15 cellular contexts compared by ENCODE assay signal in the genomic region with DNA sequence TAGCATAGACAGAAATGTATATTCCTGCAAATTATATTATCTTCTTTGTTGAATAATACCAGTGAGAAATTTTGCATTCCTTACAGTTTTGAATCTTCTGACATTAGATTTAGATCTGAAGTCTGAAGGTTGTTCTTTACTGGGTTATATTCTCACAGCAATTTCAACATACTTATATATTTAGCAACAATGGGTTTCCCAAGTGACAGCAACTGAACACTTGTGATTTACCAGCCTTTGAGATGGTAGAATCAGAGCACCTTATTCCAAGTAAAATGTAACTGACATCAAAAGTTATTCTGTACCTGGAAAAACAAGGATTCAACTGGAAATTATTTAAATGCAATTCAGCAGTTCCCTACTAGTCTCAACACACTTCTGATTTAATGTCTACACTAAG.
A peak's percentile ranks its signal among the peaks of the same experiment; 100 is the strongest.
DNase-seq lines count a peak whose midpoint lies in the region; ATAC-seq and TF ChIP-seq lines count a peak whose summit lies in the region.
"Had no signal": no experiment of that assay in that cellular context is flagged by ENCODE, and none has a peak within 500 bp of the region (broad histone marks: within the 10 kb centered on the region; RNA-seq: fewer than 3 reads in every experiment).

No MANE protein-coding gene starts in this region.

- H3K9me3 ChIP-seq in adipocyte (ENCODE audit: control insufficient read depth, low read length) (no peaks in the 10 kb centered on the region), psoas muscle (no peaks in the 10 kb centered on the region)
- H3K9me3 ChIP-seq: BLaER1 had no signal

- H3K27me3 ChIP-seq in adipocyte (replicated peaks; ENCODE audit: control insufficient read depth, insufficient read depth, low read length) (no peaks in the 10 kb centered on the region), psoas muscle (ENCODE audit: insufficient read depth in 3 of 3, low read length in 2 of 3) (no peaks in the 10 kb centered on the region)
- H3K27me3 ChIP-seq: BLaER1 had no signal

- DNase-seq in AML-193 (lab: John Stamatoyannopoulos, UW) = peak; percentile 9 to 35
- peak; percentile 19 for DNase-seq in CD1c-positive myeloid dendritic cell (ENCODE audit: extremely low spot score)
- peak; percentile 44 for DNase-seq in adipocyte (ENCODE audit: low read depth)
- no peak for DNase-seq in psoas muscle
- DNase-seq in pons (ENCODE audit: low spot score) = no peak
- DNase-seq in Kasumi-1 (lab: John Stamatoyannopoulos, UW) = no peak
- DNase-seq: ACHN; Calu3; CD8-positive, alpha-beta T cell; DMS79 treated with DMSO at 0.1 percent for 48 hours; GF-D8; H9 had no signal

- H3K9ac ChIP-seq in adipocyte (ENCODE audit: low read length) = no peak overlapping the region
- H3K9ac ChIP-seq: BLaER1 had no signal

- ATAC-seq in psoas muscle (peak in 3 of 4 donors; percentile 58 to 85 (median 81)), GM19023 (IDR thresholded peaks at IDR 0.05; ENCODE audit: unreplicated experiment) (no peak)
- ATAC-seq: CD8-positive, alpha-beta T cell; HepG2 had no signal

- H3K4me3 ChIP-seq in adipocyte (ENCODE audit: low read length) (no peak overlapping the region), psoas muscle (no peak overlapping the region)
- H3K4me3 ChIP-seq: BLaER1 had no signal

- H3K36me3 ChIP-seq in adipocyte (ENCODE audit: control insufficient read depth, insufficient read depth, low read length, severe bottlenecking) (no peaks in the 10 kb centered on the region), psoas muscle (ENCODE audit: insufficient read depth in 1 of 2, low read depth in 1 of 2) (peaks cover 0 to 3% of the 10 kb centered on the region in 2 donors)

- intact Hi-C loops in psoas muscle (cut with DNase I) = no loop called here

- TF ChIP-seq CTCF in psoas muscle (IDR thresholded peaks at IDR 0.05) = no peak

- H3K4me1 ChIP-seq in adipocyte (ENCODE audit: control insufficient read depth, insufficient read depth, low read length) (peaks cover 15% of the 10 kb centered on the region), psoas muscle (peaks cover 23% of the 10 kb centered on the region)

- H3K27ac ChIP-seq in psoas muscle = no peak overlapping the region
- H3K27ac ChIP-seq: BLaER1 had no signal

Comparison
In these comparisons a context has a peak if more than half of its experiments do, and no peak if none do; other contexts are left out.
1. DNase-seq: peak in AML-193 (2 of 2), CD1c-positive myeloid dendritic cell (single experiment) and adipocyte (single experiment); none in psoas muscle (0 of 2), pons (single experiment) and Kasumi-1 (0 of 2).